Comparison of ENCODE assay signal across 8 cellular contexts in the genomic region with DNA sequence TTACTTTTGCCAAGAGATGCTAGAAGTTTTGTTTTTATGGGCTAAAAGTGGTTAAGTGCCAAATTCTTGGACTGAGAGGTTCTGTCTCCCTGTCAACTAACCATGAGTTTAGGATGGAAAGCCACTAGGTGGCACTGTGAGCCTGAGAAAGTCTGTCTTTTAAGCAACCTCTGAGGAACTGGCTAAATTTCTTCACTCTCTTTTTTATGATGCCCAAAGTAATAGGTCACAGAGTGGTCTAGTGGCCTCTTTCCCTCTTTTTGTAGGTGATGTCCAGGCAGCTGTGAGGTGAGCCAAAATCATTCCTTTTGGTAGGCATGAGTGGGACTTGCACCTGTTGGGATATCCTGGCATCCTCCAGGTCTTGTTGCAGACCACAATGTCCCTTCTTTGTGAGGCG. TPM values are rescaled to one million over a fixed set of nuclear protein-coding genes. Genes with fewer than 3 reads are reported as not detected.
DNase-seq lines count a peak whose midpoint lies in the region; FAIRE-seq and TF ChIP-seq lines count a peak whose summit lies in the region.

No MANE protein-coding gene starts in this region.

- no peak overlapping the region for H3K4me3 Mint-ChIP-seq in activated T-helper 2 cell treated with anti-CD3 and anti-CD28 coated beads, Interferon-gamma antibody, Interleukin-2, Interleukin-4, amounts not matched to agents 10 μg/mL and 5 μg/mL and 100 μg/mL, durations not matched to agents 14 hours and 24 hours and 36 hours (ENCODE audit: low read depth)
- H3K4me3 Mint-ChIP-seq in osteocyte (ENCODE audit: unreplicated experiment): no peak overlapping the region
- no peak overlapping the region for H3K4me3 Mint-ChIP-seq in type B pancreatic cell

- POLR2A ChIA-PET in RWPE1 (lab: Yijun Ruan, JAX; ENCODE audit: low non-redundant PET): no interaction called here

- H3K4me1 Mint-ChIP-seq in activated T-helper 2 cell treated with anti-CD3 and anti-CD28 coated beads, Interferon-gamma antibody, Interleukin-2, Interleukin-4, amounts not matched to agents 10 μg/mL and 5 μg/mL and 100 μg/mL, durations not matched to agents 14 hours and 24 hours and 36 hours (ENCODE audit: low read depth): peaks cover 6% of the 10 kb centered on the region
- H3K4me1 Mint-ChIP-seq in osteocyte (ENCODE audit: unreplicated experiment): no peaks in the 10 kb centered on the region
- H3K4me1 Mint-ChIP-seq in type B pancreatic cell (ENCODE audit: unreplicated experiment): no peaks in the 10 kb centered on the region

- peak; percentile 72 for TF ChIP-seq CTCF in LNCAP (IDR thresholded peaks at IDR 0.05)
- peak; percentile 80 for TF ChIP-seq CTCF in RWPE1 (conservative IDR thresholded peaks at IDR 0.05; ENCODE audit: low read depth)
- peak; percentile 63 for TF ChIP-seq CTCF in foreskin fibroblast (IDR thresholded peaks at IDR 0.05; ENCODE audit: low read depth, low read length)
- TF ChIP-seq CTCF in osteocyte (IDR thresholded peaks at IDR 0.05): peak; percentile 80
- TF ChIP-seq CTCF in type B pancreatic cell (conservative IDR thresholded peaks at IDR 0.05): peak; percentile 90

- FAIRE-seq in A204.1 (lab: Jason Lieb, UNC) (peak; percentile 91), GM18507 (lab: Jason Lieb, UNC) (peak; percentile 88)

- no peak overlapping the region for H3K4me3 ChIP-seq in foreskin fibroblast (ENCODE audit: low read depth in 1 of 2, low read length in 2 of 2)

- DNase-seq in GM18507 (ENCODE audit: extremely low spot score, insufficient read length, low read depth): no peak
- peak; percentile 33 for DNase-seq in RWPE1 (ENCODE audit: low spot score)
- peak; percentile 35 for DNase-seq in activated T-helper 2 cell treated with anti-CD3 and anti-CD28 coated beads, Interferon-gamma antibody, Interleukin-2, Interleukin-4, amounts not matched to agents 10 μg/mL and 5 μg/mL and 100 μg/mL, durations not matched to agents 14 hours and 24 hours and 36 hours (ENCODE audit: low spot score)
- peak; percentile 70 to 91 for DNase-seq in foreskin fibroblast
- no peak for DNase-seq in osteocyte (ENCODE audit: extremely low spot score, unreplicated experiment)
- no peak for DNase-seq in type B pancreatic cell (ENCODE audit: extremely low spot score, unreplicated experiment)

- H3K27ac Mint-ChIP-seq in activated T-helper 2 cell treated with anti-CD3 and anti-CD28 coated beads, Interferon-gamma antibody, Interleukin-2, Interleukin-4, amounts not matched to agents 10 μg/mL and 5 μg/mL and 100 μg/mL, durations not matched to agents 14 hours and 24 hours and 36 hours: no peak overlapping the region
- H3K27ac Mint-ChIP-seq in osteocyte (ENCODE audit: unreplicated experiment): no peak overlapping the region
- H3K27ac Mint-ChIP-seq in type B pancreatic cell: no peak overlapping the region

- H3K36me3 Mint-ChIP-seq in activated T-helper 2 cell treated with anti-CD3 and anti-CD28 coated beads, Interferon-gamma antibody, Interleukin-2, Interleukin-4, amounts not matched to agents 10 μg/mL and 5 μg/mL and 100 μg/mL, durations not matched to agents 14 hours and 24 hours and 36 hours (ENCODE audit: low read depth): peaks cover 89% of the 10 kb centered on the region
- H3K36me3 Mint-ChIP-seq in osteocyte (ENCODE audit: unreplicated experiment) (peaks cover 63% of the 10 kb centered on the region), type B pancreatic cell (peaks cover 52% of the 10 kb centered on the region)

- intact Hi-C loops in activated T-helper 2 cell treated with anti-CD3 and anti-CD28 coated beads, Interferon-gamma antibody, Interleukin-2, Interleukin-4, amounts not matched to agents 10 μg/mL and 5 μg/mL and 100 μg/mL, durations not matched to agents 14 hours and 24 hours and 36 hours (cut with micrococcal nuclease): loop anchor here (1.0 to 5.0 kb wide), 3 partner anchors 199 to 501 kb away; no protein-coding TSS in a partner anchor

- CTCF ChIA-PET in RWPE1 (lab: Yijun Ruan, JAX): interaction anchor here (0.7 to 1.4 kb wide), 4 partner anchors 11 to 617 kb away, joined by 3 to 5 read pairs (median 4); no protein-coding TSS in a partner anchor

- peaks cover 16% of the 10 kb centered on the region for H3K9me3 Mint-ChIP-seq in activated T-helper 2 cell treated with anti-CD3 and anti-CD28 coated beads, Interferon-gamma antibody, Interleukin-2, Interleukin-4, amounts not matched to agents 10 μg/mL and 5 μg/mL and 100 μg/mL, durations not matched to agents 14 hours and 24 hours and 36 hours
- peaks cover 13% of the 10 kb centered on the region for H3K9me3 Mint-ChIP-seq in osteocyte (ENCODE audit: unreplicated experiment)
- no peaks in the 10 kb centered on the region for H3K9me3 Mint-ChIP-seq in type B pancreatic cell

- no peaks in the 10 kb centered on the region for H3K27me3 Mint-ChIP-seq in activated T-helper 2 cell treated with anti-CD3 and anti-CD28 coated beads, Interferon-gamma antibody, Interleukin-2, Interleukin-4, amounts not matched to agents 10 μg/mL and 5 μg/mL and 100 μg/mL, durations not matched to agents 14 hours and 24 hours and 36 hours (ENCODE audit: low read depth)
- H3K27me3 Mint-ChIP-seq in osteocyte (ENCODE audit: unreplicated experiment) (no peaks in the 10 kb centered on the region), type B pancreatic cell (no peaks in the 10 kb centered on the region)

- H3K27ac ChIP-seq in RWPE1: no peak overlapping the region

RNA-seq across cellular contexts. Expression of a gene that starts 56.8 kb away (rescaled TPM):
- 311 TPM in 2 replicates for total RNA-seq in activated T-helper 2 cell treated with anti-CD3 and anti-CD28 coated beads, Interferon-gamma antibody, Interleukin-2, Interleukin-4, amounts not matched to agents 10 μg/mL and 5 μg/mL and 100 μg/mL, durations not matched to agents 14 hours and 24 hours and 36 hours
- total RNA-seq in osteocyte (227 and 229 TPM in 2 replicates), type B pancreatic cell (ENCODE audit: low replicate concordance) (183 and 199 TPM in 2 replicates)

Comparison
In these comparisons a context has a peak if more than half of its experiments do, and no peak if none do; other contexts are left out.
1. DNase-seq: peak in RWPE1 (single experiment), activated T-helper 2 cell treated with anti-CD3 and anti-CD28 coated beads, Interferon-gamma antibody, Interleukin-2, Interleukin-4, amounts not matched to agents 10 μg/mL and 5 μg/mL and 100 μg/mL, durations not matched to agents 14 hours and 24 hours and 36 hours (single experiment) and foreskin fibroblast (2 of 2); none in GM18507 (single experiment), osteocyte (single experiment) and type B pancreatic cell (single experiment).
2. Peak in every context shown above with its lines, with median percentiles within 50 percentile points of each other: CTCF ChIP-seq.